Comparison of ENCODE assay signal across 1 cellular context in the genomic region with DNA sequence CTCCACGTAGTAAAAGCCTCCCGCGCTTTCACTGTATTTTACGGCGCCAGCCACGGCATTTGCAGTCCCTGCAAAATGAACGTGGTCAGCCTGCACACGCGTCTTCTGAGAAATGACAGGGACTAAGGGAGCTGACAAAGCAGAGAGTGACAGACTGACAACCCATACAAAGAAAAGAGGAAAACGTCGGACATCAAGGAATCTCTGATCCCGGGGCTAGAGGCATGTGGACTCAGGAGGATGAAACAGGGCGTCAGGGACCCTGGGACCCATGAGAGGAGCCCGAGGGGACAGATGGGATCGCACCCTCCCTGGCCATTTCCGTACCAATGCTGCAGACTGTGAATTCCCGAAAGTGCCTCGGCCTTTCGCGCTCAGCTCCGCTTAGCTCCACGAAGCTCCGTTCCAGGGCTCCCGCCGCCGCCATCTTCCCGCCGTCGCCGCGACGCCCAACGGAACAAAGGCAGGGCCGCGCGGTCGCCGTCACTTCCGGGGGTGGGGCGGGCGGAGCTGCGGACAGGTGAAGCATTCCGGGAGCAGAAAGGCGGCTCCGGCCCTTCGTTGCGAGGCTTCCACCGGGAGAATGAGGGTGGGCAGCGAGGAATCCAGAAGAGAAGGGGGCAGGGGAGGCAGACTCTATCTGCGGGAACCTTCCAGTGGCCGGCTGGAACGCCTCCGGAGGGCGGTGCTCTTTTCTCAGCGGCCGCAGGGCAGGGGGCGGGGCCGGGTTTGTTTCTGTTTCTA.
TF ChIP-seq lines count a peak whose summit lies in the region.

NUP160 (minus strand) TSS at position 459 of the 744 bp plus-strand sequence; CDS start at position 427, 32 bp downstream.

TF ChIP-seq in HepG2, 621 proteins besides CTCF, POLR2A, EP300 and RAD21 (continued from another document and continues in another):
- TF ChIP-seq ZNF503 (CRISPR knock-in tag; IDR thresholded peaks at IDR 0.05) = peak; percentile 57; the same call in 1 of the 2 replicates
- TF ChIP-seq RXRA (CRISPR knock-in tag; IDR thresholded peaks at IDR 0.05) = peak; percentile 56; the same call in 1 of the 2 replicates
- peak; percentile 88 for TF ChIP-seq ETV5 (CRISPR knock-in tag; IDR thresholded peaks at IDR 0.05; ENCODE audit: borderline replicate concordance)
- TF ChIP-seq ZBTB7B (CRISPR knock-in tag; IDR thresholded peaks at IDR 0.05) = no peak
- TF ChIP-seq, protein P1, sequence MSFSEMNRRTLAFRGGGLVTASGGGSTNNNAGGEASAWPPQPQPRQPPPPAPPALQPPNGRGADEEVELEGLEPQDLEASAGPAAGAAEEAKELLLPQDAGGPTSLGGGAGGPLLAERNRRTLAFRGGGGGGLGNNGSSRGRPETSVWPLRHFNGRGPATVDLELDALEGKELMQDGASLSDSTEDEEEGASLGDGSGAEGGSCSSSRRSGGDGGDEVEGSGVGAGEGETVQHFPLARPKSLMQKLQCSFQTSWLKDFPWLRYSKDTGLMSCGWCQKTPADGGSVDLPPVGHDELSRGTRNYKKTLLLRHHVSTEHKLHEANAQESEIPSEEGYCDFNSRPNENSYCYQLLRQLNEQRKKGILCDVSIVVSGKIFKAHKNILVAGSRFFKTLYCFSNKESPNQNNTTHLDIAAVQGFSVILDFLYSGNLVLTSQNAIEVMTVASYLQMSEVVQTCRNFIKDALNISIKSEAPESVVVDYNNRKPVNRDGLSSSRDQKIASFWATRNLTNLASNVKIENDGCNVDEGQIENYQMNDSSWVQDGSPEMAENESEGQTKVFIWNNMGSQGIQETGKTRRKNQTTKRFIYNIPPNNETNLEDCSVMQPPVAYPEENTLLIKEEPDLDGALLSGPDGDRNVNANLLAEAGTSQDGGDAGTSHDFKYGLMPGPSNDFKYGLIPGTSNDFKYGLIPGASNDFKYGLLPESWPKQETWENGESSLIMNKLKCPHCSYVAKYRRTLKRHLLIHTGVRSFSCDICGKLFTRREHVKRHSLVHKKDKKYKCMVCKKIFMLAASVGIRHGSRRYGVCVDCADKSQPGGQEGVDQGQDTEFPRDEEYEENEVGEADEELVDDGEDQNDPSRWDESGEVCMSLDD (CRISPR knock-in tag; IDR thresholded peaks at IDR 0.05; ENCODE audit: borderline replicate concordance) = peak; percentile 41; the same call in 1 of the 2 replicates
- peak; percentile 79; the same call in 1 of the 2 replicates for TF ChIP-seq YEATS2 (CRISPR knock-in tag; IDR thresholded peaks at IDR 0.05; ENCODE audit: borderline replicate concordance)
- TF ChIP-seq WIZ (CRISPR knock-in tag; IDR thresholded peaks at IDR 0.05) = no peak
- TF ChIP-seq TEAD2 (CRISPR knock-in tag; IDR thresholded peaks at IDR 0.05) = 0 out of 2 replicates have a peak, but pooled peaks have one; percentile 45
- TF ChIP-seq, protein P2, sequence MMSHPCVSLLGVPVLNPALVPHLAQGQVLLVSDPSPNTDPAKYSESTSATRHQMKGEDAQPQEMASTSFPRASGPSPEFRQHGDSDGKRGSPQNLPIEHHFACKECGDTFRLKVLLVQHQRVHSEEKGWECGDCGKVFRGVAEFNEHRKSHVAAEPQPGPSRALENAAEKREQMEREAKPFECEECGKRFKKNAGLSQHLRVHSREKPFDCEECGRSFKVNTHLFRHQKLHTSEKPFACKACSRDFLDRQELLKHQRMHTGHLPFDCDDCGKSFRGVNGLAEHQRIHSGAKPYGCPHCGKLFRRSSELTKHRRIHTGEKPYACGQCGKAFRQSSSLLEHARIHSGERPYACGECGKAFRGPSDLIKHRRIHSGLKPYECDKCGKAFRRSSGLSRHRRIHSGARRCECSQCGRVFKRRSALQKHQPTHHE (CRISPR knock-in tag; IDR thresholded peaks at IDR 0.05; ENCODE audit: borderline replicate concordance) = peak; percentile 74; the same call in 1 of the 2 replicates
- TF ChIP-seq TCF7 (IDR thresholded peaks at IDR 0.05; ENCODE audit: low read depth) = peak; percentile 65; the same call in 1 of the 2 replicates
- no peak for TF ChIP-seq CEBPB (IDR thresholded peaks at IDR 0.05; ENCODE audit: borderline replicate concordance, low read depth, low read length)
- TF ChIP-seq PHF20 (CRISPR knock-in tag; IDR thresholded peaks at IDR 0.05) = peak; percentile 85
- TF ChIP-seq MXI1 (IDR thresholded peaks at IDR 0.05; ENCODE audit: borderline replicate concordance, low read depth, low read length) = peak; percentile 44; the same call in 1 of the 3 replicates
- no peak for TF ChIP-seq AKNA (CRISPR knock-in tag; IDR thresholded peaks at IDR 0.05; ENCODE audit: borderline replicate concordance)
- TF ChIP-seq RNF2 (conservative IDR thresholded peaks at IDR 0.05; ENCODE audit: low read depth) = 0 out of 2 replicates have a peak, but pooled peaks have one; percentile 45
- no peak for TF ChIP-seq MIER3 (CRISPR knock-in tag; IDR thresholded peaks at IDR 0.05; ENCODE audit: borderline replicate concordance)
- TF ChIP-seq ZGPAT (CRISPR knock-in tag; IDR thresholded peaks at IDR 0.05) = peak; percentile 92
- peak; percentile 55; the same call in 1 of the 2 replicates for TF ChIP-seq ZNF747 (CRISPR knock-in tag; IDR thresholded peaks at IDR 0.05; ENCODE audit: borderline replicate concordance)
- 0 out of 2 replicates have a peak, but pooled peaks have one; percentile 31 for TF ChIP-seq SKIL (CRISPR knock-in tag; IDR thresholded peaks at IDR 0.05; ENCODE audit: borderline replicate concordance)
- TF ChIP-seq ZNF280B (CRISPR knock-in tag; IDR thresholded peaks at IDR 0.05; ENCODE audit: borderline replicate concordance) = peak; percentile 87
- peak; percentile 88 for TF ChIP-seq MEIS2 (CRISPR knock-in tag; IDR thresholded peaks at IDR 0.05)
- 0 out of 2 replicates have a peak, but pooled peaks have one; percentile 58 for TF ChIP-seq ZNF660 (CRISPR knock-in tag; IDR thresholded peaks at IDR 0.05; ENCODE audit: borderline replicate concordance, low read depth)
- peak; percentile 69; the same call in 1 of the 2 replicates for TF ChIP-seq ERF (CRISPR knock-in tag; IDR thresholded peaks at IDR 0.05)
- peak; percentile 88 for TF ChIP-seq ZNF883 (CRISPR knock-in tag; IDR thresholded peaks at IDR 0.05; ENCODE audit: not compliant biosample characterization)
- peak; percentile 52; the same call in 1 of the 2 replicates for TF ChIP-seq ZNF317 (CRISPR knock-in tag; IDR thresholded peaks at IDR 0.05)
- peak; percentile 81; the same call in 1 of the 2 replicates for TF ChIP-seq TSC22D2 (CRISPR knock-in tag; IDR thresholded peaks at IDR 0.05; ENCODE audit: borderline replicate concordance)
- no peak; the same call in 1 of the 2 replicates for TF ChIP-seq HOXD1 (CRISPR knock-in tag; IDR thresholded peaks at IDR 0.05)
- TF ChIP-seq, protein P3, sequence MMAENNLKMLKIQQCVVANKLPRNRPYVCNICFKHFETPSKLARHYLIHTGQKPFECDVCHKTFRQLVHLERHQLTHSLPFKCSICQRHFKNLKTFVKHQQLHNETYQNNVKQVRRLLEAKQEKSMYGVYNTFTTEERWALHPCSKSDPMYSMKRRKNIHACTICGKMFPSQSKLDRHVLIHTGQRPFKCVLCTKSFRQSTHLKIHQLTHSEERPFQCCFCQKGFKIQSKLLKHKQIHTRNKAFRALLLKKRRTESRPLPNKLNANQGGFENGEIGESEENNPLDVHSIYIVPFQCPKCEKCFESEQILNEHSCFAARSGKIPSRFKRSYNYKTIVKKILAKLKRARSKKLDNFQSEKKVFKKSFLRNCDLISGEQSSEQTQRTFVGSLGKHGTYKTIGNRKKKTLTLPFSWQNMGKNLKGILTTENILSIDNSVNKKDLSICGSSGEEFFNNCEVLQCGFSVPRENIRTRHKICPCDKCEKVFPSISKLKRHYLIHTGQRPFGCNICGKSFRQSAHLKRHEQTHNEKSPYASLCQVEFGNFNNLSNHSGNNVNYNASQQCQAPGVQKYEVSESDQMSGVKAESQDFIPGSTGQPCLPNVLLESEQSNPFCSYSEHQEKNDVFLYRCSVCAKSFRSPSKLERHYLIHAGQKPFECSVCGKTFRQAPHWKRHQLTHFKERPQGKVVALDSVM (CRISPR knock-in tag; IDR thresholded peaks at IDR 0.05) = peak; percentile 46; the same call in 1 of the 2 replicates
- no peak; the same call in 1 of the 2 replicates for TF ChIP-seq TFAP4 (IDR thresholded peaks at IDR 0.05; ENCODE audit: borderline replicate concordance, low read depth)
